In the genomic region with DNA sequence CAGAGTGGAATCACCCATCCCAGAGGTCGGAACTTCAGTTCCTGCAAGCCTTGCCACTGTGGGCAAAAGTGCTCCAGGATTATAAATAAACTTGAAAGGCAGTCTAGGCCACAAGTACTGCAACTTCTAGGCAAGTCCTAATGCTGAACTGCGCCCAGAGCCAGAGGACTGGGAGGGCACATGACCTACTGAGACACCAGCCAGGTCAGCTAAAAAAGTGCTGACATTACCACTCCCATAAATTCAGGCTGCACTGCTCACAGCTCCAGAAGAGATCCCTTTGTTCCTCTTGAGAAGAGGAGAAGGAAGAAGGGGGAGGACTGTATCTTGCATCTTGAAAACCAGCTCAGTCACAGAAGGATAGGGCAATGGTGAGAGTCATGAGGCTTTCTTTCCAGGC, we compare ENCODE assay signal across 19 cellular contexts.
"Had no signal": no experiment of that assay in that cellular context is flagged by ENCODE, and none has a peak within 500 bp of the region (broad histone marks: within the 10 kb centered on the region; RNA-seq: fewer than 3 reads in every experiment).

No MANE protein-coding gene starts in this region.

- H3K27me3 ChIP-seq: esophagus muscularis mucosa, sigmoid colon, upper lobe of left lung had no signal

- DNase-seq: activated CD4-positive, alpha-beta memory T cell treated with anti-CD3 and anti-CD28 coated beads, Interleukin-2, amount 10 ng/mL, durations not matched to agents 7 days and 5 days; activated CD4-positive, alpha-beta T cell treated with anti-CD3 and anti-CD28 coated beads for 48 hours; activated CD4-positive, CD25-positive, alpha-beta regulatory T cell; activated CD8-positive, alpha-beta memory T cell treated with anti-CD3 and anti-CD28 coated beads, Interleukin-2, amount 10 ng/mL, durations not matched to agents 7 days and 5 days; activated naive CD4-positive, alpha-beta T cell; activated naive CD8-positive, alpha-beta T cell treated with anti-CD3 and anti-CD28 coated beads for 36 hours; amniotic stem cell; effector CD8-positive, alpha-beta T cell; mammary epithelial cell; sigmoid colon; stimulated activated CD4-positive, alpha-beta T cell treated with anti-CD3 and anti-CD28 coated beads, Interleukin-4, amount 100 ng/mL, for 4 hours; stimulated activated naive B cell treated with anti-CD40 and anti-IgM and Interleukin-4, amounts not matched to agents 10 μg/mL and 1 μg/mL and 100 μg/mL, for 72 hours; T-helper 9 cell had no signal

- H3K27me3 Mint-ChIP-seq: activated CD4-positive, alpha-beta memory T cell treated with anti-CD3 and anti-CD28 coated beads, Interleukin-2, amount 10 ng/mL, durations not matched to agents 7 days and 5 days; activated CD8-positive, alpha-beta memory T cell treated with anti-CD3 and anti-CD28 coated beads, Interleukin-2, amount 10 ng/mL, durations not matched to agents 7 days and 5 days; activated naive CD8-positive, alpha-beta T cell treated with anti-CD3 and anti-CD28 coated beads for 36 hours; activated T-helper 17 cell treated with anti-CD3 and anti-CD28 coated beads, Interleukin-2, amount 50 U/mL, for 72 hours; dendritic cell treated with granulocyte-macrophage colony-stimulating factor and Interleukin-4, amounts not matched to agents 40 ng/mL and 50 ng/mL, for 4 days; stimulated activated naive B cell treated with anti-CD40 and anti-IgM and Interleukin-4, amounts not matched to agents 10 μg/mL and 1 μg/mL and 100 μg/mL, for 72 hours had no signal

- H3K4me1 Mint-ChIP-seq: activated CD4-positive, alpha-beta memory T cell treated with anti-CD3 and anti-CD28 coated beads, Interleukin-2, amount 10 ng/mL, durations not matched to agents 7 days and 5 days; activated CD8-positive, alpha-beta memory T cell treated with anti-CD3 and anti-CD28 coated beads, Interleukin-2, amount 10 ng/mL, durations not matched to agents 7 days and 5 days; activated naive CD8-positive, alpha-beta T cell treated with anti-CD3 and anti-CD28 coated beads for 36 hours; activated T-helper 17 cell treated with anti-CD3 and anti-CD28 coated beads, Interleukin-2, amount 50 U/mL, for 72 hours; neural crest cell; stimulated activated naive B cell treated with anti-CD40 and anti-IgM and Interleukin-4, amounts not matched to agents 10 μg/mL and 1 μg/mL and 100 μg/mL, for 72 hours had no signal

- H3K27ac ChIP-seq: esophagus muscularis mucosa, sigmoid colon, thoracic aorta, upper lobe of left lung had no signal

- H3K4me3 ChIP-seq: esophagus muscularis mucosa, sigmoid colon, thoracic aorta, upper lobe of left lung had no signal

- ATAC-seq: activated CD8-positive, alpha-beta memory T cell treated with anti-CD3 and anti-CD28 coated beads, Interleukin-2, amount 10 ng/mL, durations not matched to agents 7 days and 5 days; activated T-helper 17 cell treated with anti-CD3 and anti-CD28 coated beads, Interleukin-2, amount 50 U/mL, for 72 hours had no signal

- H3K4me3 Mint-ChIP-seq: activated CD4-positive, alpha-beta memory T cell treated with anti-CD3 and anti-CD28 coated beads, Interleukin-2, amount 10 ng/mL, durations not matched to agents 7 days and 5 days; activated CD8-positive, alpha-beta memory T cell treated with anti-CD3 and anti-CD28 coated beads, Interleukin-2, amount 10 ng/mL, durations not matched to agents 7 days and 5 days; activated naive CD8-positive, alpha-beta T cell treated with anti-CD3 and anti-CD28 coated beads for 36 hours; activated T-helper 17 cell treated with anti-CD3 and anti-CD28 coated beads, Interleukin-2, amount 50 U/mL, for 72 hours; dendritic cell treated with granulocyte-macrophage colony-stimulating factor and Interleukin-4, amounts not matched to agents 40 ng/mL and 50 ng/mL, for 4 days; neural crest cell; stimulated activated naive B cell treated with anti-CD40 and anti-IgM and Interleukin-4, amounts not matched to agents 10 μg/mL and 1 μg/mL and 100 μg/mL, for 72 hours had no signal

- H3K36me3 ChIP-seq: esophagus muscularis mucosa, sigmoid colon, thoracic aorta, upper lobe of left lung had no signal

- H3K9me3 ChIP-seq: esophagus muscularis mucosa, thoracic aorta had no signal

- H3K4me1 ChIP-seq: esophagus muscularis mucosa, sigmoid colon, upper lobe of left lung had no signal

- H3K27ac Mint-ChIP-seq: activated CD4-positive, alpha-beta memory T cell treated with anti-CD3 and anti-CD28 coated beads, Interleukin-2, amount 10 ng/mL, durations not matched to agents 7 days and 5 days; activated CD8-positive, alpha-beta memory T cell treated with anti-CD3 and anti-CD28 coated beads, Interleukin-2, amount 10 ng/mL, durations not matched to agents 7 days and 5 days; activated naive CD8-positive, alpha-beta T cell treated with anti-CD3 and anti-CD28 coated beads for 36 hours; activated T-helper 17 cell treated with anti-CD3 and anti-CD28 coated beads, Interleukin-2, amount 50 U/mL, for 72 hours; dendritic cell treated with granulocyte-macrophage colony-stimulating factor and Interleukin-4, amounts not matched to agents 40 ng/mL and 50 ng/mL, for 4 days; stimulated activated naive B cell treated with anti-CD40 and anti-IgM and Interleukin-4, amounts not matched to agents 10 μg/mL and 1 μg/mL and 100 μg/mL, for 72 hours had no signal

- H3K36me3 Mint-ChIP-seq: activated CD8-positive, alpha-beta memory T cell treated with anti-CD3 and anti-CD28 coated beads, Interleukin-2, amount 10 ng/mL, durations not matched to agents 7 days and 5 days; activated naive CD8-positive, alpha-beta T cell treated with anti-CD3 and anti-CD28 coated beads for 36 hours; stimulated activated naive B cell treated with anti-CD40 and anti-IgM and Interleukin-4, amounts not matched to agents 10 μg/mL and 1 μg/mL and 100 μg/mL, for 72 hours had no signal
